ENCODE assay signal across 39 cellular contexts in genomic region chr21:36526104-36526503, GRCh38. TPM values are rescaled to one million over a fixed set of nuclear protein-coding genes. Genes with fewer than 3 reads are reported as not detected.
"Had no signal": no experiment of that assay in that cellular context is flagged by ENCODE, and none has a peak within 500 bp of the region (broad histone marks: within the 10 kb centered on the region; RNA-seq: fewer than 3 reads in every experiment).

No MANE protein-coding gene starts in this region.

- H3K4me3 ChIP-seq: adrenal gland, ascending aorta, body of pancreas, breast epithelium, cardiac muscle cell had no signal

- H3K9me3 ChIP-seq: adrenal gland, ascending aorta, body of pancreas, breast epithelium had no signal

- DNase-seq: activated effector memory CD4-positive, alpha-beta T cell treated with anti-CD3 and anti-CD28 coated beads, Interleukin-2, amount 50 U/mL, for 16 hours; activated effector memory CD4-positive, alpha-beta T cell treated with Interleukin-2 at 50 U/mL for 16 hours; activated gamma-delta T cell; activated gamma-delta T cell treated with Interleukin-2 at 50 U/mL for 16 hours; activated naive CD4-positive, alpha-beta T cell; activated naive CD4-positive, alpha-beta T cell treated with anti-CD3 and anti-CD28 coated beads for 36 hours; activated naive CD4-positive, alpha-beta T cell treated with anti-CD3 and anti-CD28 coated beads, Interleukin-2, amount 10 ng/mL, durations not matched to agents 7 days and 5 days; activated naive CD4-positive, alpha-beta T cell treated with anti-CD3 and anti-CD28 coated beads, Interleukin-2, amount 50 U/mL, for 16 hours; activated naive CD4-positive, alpha-beta T cell treated with Interleukin-2 at 50 U/mL for 16 hours; activated naive CD8-positive, alpha-beta T cell treated with anti-CD3 and anti-CD28 coated beads for 36 hours; activated naive CD8-positive, alpha-beta T cell treated with anti-CD3 and anti-CD28 coated beads, Interleukin-2, amount 10 ng/mL, durations not matched to agents 7 days and 5 days; activated naive CD8-positive, alpha-beta T cell treated with anti-CD3 and anti-CD28 coated beads, Interleukin-2, amount 50 U/mL, for 24 hours; activated T-cell treated with anti-CD3 and anti-CD28 coated beads, Interleukin-2, amount 50 U/mL, for 1 hour; activated T-cell treated with anti-CD3 and anti-CD28 coated beads, Interleukin-2, amount 50 U/mL, for 24 hours; activated T-cell treated with anti-CD3 and anti-CD28 coated beads, Interleukin-2, amount 50 U/mL, for 4 hours; activated T-cell treated with anti-CD3 and anti-CD28 coated beads, Interleukin-2, amount 50 U/mL, for 48 hours; activated T-cell treated with anti-CD3 and anti-CD28 coated beads, Interleukin-2, amount 50 U/mL, for 72 hours; adrenal gland; amniotic stem cell; amygdala; anterior cingulate cortex; aorta; body of pancreas; brain microvascular endothelial cell; caudate nucleus; central memory CD4-positive, alpha-beta T cell; cerebellar nuclear complex had no signal

- ATAC-seq: activated naive CD4-positive, alpha-beta T cell treated with anti-CD3 and anti-CD28 coated beads, Interleukin-2, amount 50 U/mL, for 72 hours; activated naive CD8-positive, alpha-beta T cell treated with anti-CD3 and anti-CD28 coated beads, Interleukin-2, amount 50 U/mL, for 24 hours; activated T-cell treated with anti-CD3 and anti-CD28 coated beads, Interleukin-2, amount 50 U/mL, for 4 hours; activated T-cell treated with anti-CD3 and anti-CD28 coated beads, Interleukin-2, amount 50 U/mL, for 72 hours; activated T-helper 17 cell treated with anti-CD3 and anti-CD28 coated beads, Interleukin-2, amount 50 U/mL, for 72 hours; body of pancreas had no signal

- FAIRE-seq: astrocyte had no signal

- H3K27ac ChIP-seq: adrenal gland, ascending aorta, body of pancreas, brain microvascular endothelial cell, breast epithelium, cardiac muscle cell had no signal

- H3K27me3 ChIP-seq: ascending aorta, body of pancreas, breast epithelium, cardiac muscle cell had no signal

- H3K4me1 ChIP-seq: adrenal gland, ascending aorta, body of pancreas, breast epithelium had no signal

- H3K36me3 ChIP-seq: adrenal gland, ascending aorta, brain microvascular endothelial cell, breast epithelium, cardiac muscle cell had no signal

RNA-seq across cellular contexts. Expression of gene CLDN14, which starts 46.2 kb away (rescaled TPM):
- total RNA-seq: activated naive CD4-positive, alpha-beta T cell treated with anti-CD3 and anti-CD28 coated beads for 36 hours; activated naive CD4-positive, alpha-beta T cell treated with anti-CD3 and anti-CD28 coated beads, Interleukin-2, amount 50 U/mL, for 72 hours; activated naive CD8-positive, alpha-beta T cell treated with anti-CD3 and anti-CD28 coated beads for 36 hours; activated naive CD8-positive, alpha-beta T cell treated with anti-CD3 and anti-CD28 coated beads, Interleukin-2, amount 10 ng/mL, durations not matched to agents 7 days and 5 days; activated T-cell treated with anti-CD3 and anti-CD28 coated beads, Interleukin-2, amount 50 U/mL, for 4 hours; activated T-cell treated with anti-CD3 and anti-CD28 coated beads, Interleukin-2, amount 50 U/mL, for 72 hours; activated T-helper 1 cell treated with anti-CD3 and anti-CD28 coated beads, Interleukin-12 subunit alpha, Interleukin-12 subunit beta, Interleukin-2, Interleukin-4 antibody, amounts not matched to agents 30 ng/mL and 10 ng/mL and 1 ng/mL, durations not matched to agents 14 hours and 24 hours and 36 hours; activated T-helper 2 cell treated with anti-CD3 and anti-CD28 coated beads, Interferon-gamma antibody, Interleukin-2, Interleukin-4, amounts not matched to agents 10 μg/mL and 5 μg/mL and 100 μg/mL, durations not matched to agents 14 hours and 24 hours and 36 hours; adrenal gland; ascending aorta; astrocyte; breast epithelium; bronchial epithelial cell; cardiac muscle cell; cardiac septum; cerebellum; chondrocyte had no signal
- polyA plus RNA-seq: adrenal gland, cardiac muscle cell had no signal
